In the genomic region with DNA sequence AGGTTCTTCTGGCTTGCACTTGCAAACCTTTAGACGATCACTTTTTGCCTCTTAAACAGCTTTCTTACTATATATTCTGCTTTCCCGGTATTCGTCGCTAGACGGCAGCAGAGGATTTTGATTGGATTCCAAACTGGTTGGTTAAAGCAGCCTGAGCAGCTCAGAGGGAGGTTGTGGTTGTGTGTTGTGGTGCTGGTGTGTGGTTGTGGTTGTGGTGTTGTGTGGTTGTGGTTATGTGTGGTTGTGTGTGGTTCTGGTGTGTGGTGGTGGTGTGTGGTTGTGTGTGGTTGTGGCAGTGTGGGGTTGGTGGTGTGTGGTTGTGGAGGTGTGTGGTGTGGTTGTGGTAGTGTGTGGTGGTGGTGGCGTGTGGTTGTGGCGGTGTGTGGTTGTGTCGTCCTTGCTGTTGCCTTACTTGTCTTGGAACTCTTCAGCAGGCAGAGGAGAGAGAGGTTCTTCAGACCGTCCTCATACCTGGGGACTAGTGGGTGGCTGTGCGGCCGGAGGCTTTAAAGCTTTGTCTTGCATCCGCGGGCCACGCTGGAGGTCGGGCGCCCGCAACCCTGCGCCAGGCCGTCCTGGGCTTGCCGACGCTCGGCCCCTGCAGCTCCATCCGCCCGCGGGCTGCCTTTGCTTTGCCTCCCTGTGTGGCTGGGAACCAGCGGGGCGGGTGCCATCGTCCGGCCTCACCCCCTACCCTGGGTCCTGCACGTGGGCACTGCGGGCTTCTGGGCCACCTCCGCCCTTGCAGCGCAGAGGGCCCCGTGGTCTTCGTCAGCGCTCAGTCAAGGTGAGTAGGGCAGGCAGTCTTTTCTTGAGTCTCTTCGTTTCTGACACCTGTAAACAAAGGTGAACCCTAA, we compare ENCODE assay signal across 8 cellular contexts.
DNase-seq lines count a peak whose midpoint lies in the region; ATAC-seq, FAIRE-seq and TF ChIP-seq lines count a peak whose summit lies in the region.

No MANE protein-coding gene starts in this region.

- H3K9me3 ChIP-seq in A549: no peaks in the 10 kb centered on the region
- no peaks in the 10 kb centered on the region for H3K9me3 ChIP-seq in ovary

- TF ChIP-seq CTCF in A549 (IDR thresholded peaks at IDR 0.05) (peak; percentile 73), GM12872 (IDR thresholded peaks at IDR 0.05; ENCODE audit: insufficient read depth, low read depth, low read length) (peak; percentile 89), fibroblast of villous mesenchyme (IDR thresholded peaks at IDR 0.05; ENCODE audit: insufficient read depth, low read depth, low read length) (peak; percentile 92), ovary (IDR thresholded peaks at IDR 0.05) (peak in 1 of 3 donors; percentile 35)

- TF ChIP-seq RAD21 in A549 (conservative IDR thresholded peaks at IDR 0.05 in 1 of 2, IDR thresholded peaks at IDR 0.05 in 1 of 2): peak; percentile 80 to 82

- TF ChIP-seq POLR2A in A549 (IDR thresholded peaks at IDR 0.05; ENCODE audit: low read length) (no peak), ovary (IDR thresholded peaks at IDR 0.05) (no peak)

- DNase-seq in A549 (ENCODE audit: low read depth in 1 of 2, low spot score in 1 of 2) (peak; percentile 13 to 63), NCI-H2029 treated with DMSO at 0.1 percent for 48 hours (lab: John Stamatoyannopoulos, UW) (peak; percentile 47), UCSD-AML1 (lab: John Stamatoyannopoulos, UW; ENCODE audit: unreplicated experiment) (peak; percentile 26), fibroblast of villous mesenchyme (ENCODE audit: low read depth) (peak; percentile 64), ovary (peak; percentile 25 to 58 (median 40)), GF-D8 (lab: John Stamatoyannopoulos, UW) (no peak), NCI-H1436 (lab: John Stamatoyannopoulos, UW) (no peak)

- H3K27me3 ChIP-seq in ovary: no peaks in the 10 kb centered on the region

- no peak for TF ChIP-seq EP300 in A549 (IDR thresholded peaks at IDR 0.05)
- TF ChIP-seq EP300 in ovary (IDR thresholded peaks at IDR 0.05): no peak

- CTCF ChIA-PET in A549 (lab: Yijun Ruan, JAX): interaction anchor here (0.6 to 6.2 kb wide), 19 partner anchors 11 to 377 kb away, joined by 3 to 40 read pairs (median 3); no protein-coding TSS in a partner anchor

- intact Hi-C loops in ovary (cut with DNase I): loop anchor here in 3 of 4 donors (5.0 to 10.0 kb wide), 3 partner anchors 252 to 257 kb away; no protein-coding TSS in a partner anchor

- H3K27ac ChIP-seq in A549 (no peak overlapping the region), ovary (no peak overlapping the region)

- H3K4me3 ChIP-seq in A549 (no peak overlapping the region), fibroblast of villous mesenchyme (ENCODE audit: low read depth, low read length) (no peak overlapping the region), ovary (no peak overlapping the region)

- no peaks in the 10 kb centered on the region for H3K36me3 ChIP-seq in ovary

- no peak for FAIRE-seq in A549 (lab: Jason Lieb, UNC)

- WGBS in A549 (ENCODE audit: missing lambda C conversion rate): 17% methylated on average over 17 of the region's 37 CpGs
- WGBS in ovary, 3 donors: 73 to 77% (median 75%) methylated on average over 37 of the region's 37 CpGs

- POLR2A ChIA-PET in A549 (lab: Yijun Ruan, JAX): no interaction called here

- no peaks in the 10 kb centered on the region for H3K4me1 ChIP-seq in A549
- H3K4me1 ChIP-seq in ovary (ENCODE audit: insufficient read depth): no peaks in the 10 kb centered on the region

- H3K4me2 ChIP-seq in A549: no peak overlapping the region

- ATAC-seq in A549: peak; percentile 64 to 74; a peak in 5 of 6 replicates

TF ChIP-seq in A549, 52 proteins besides CTCF, POLR2A, EP300 and RAD21:
- TF ChIP-seq, protein P1, sequence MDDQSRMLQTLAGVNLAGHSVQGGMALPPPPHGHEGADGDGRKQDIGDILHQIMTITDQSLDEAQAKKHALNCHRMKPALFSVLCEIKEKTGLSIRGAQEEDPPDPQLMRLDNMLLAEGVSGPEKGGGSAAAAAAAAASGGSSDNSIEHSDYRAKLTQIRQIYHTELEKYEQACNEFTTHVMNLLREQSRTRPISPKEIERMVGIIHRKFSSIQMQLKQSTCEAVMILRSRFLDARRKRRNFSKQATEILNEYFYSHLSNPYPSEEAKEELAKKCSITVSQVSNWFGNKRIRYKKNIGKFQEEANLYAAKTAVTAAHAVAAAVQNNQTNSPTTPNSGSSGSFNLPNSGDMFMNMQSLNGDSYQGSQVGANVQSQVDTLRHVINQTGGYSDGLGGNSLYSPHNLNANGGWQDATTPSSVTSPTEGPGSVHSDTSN (IDR thresholded peaks at IDR 0.05): no peak
- peak; percentile 79 for TF ChIP-seq SMC3 (IDR thresholded peaks at IDR 0.05)

Comparison
In these comparisons a context has a peak if more than half of its experiments do, and no peak if none do; other contexts are left out.
1. DNase-seq: peak in A549 (2 of 2), NCI-H2029 treated with DMSO at 0.1 percent for 48 hours (single experiment), UCSD-AML1 (single experiment), fibroblast of villous mesenchyme (single experiment) and ovary (5 of 5); none in GF-D8 (single experiment) and NCI-H1436 (single experiment).